8 cellular contexts compared by ENCODE assay signal in genomic region chr16:20806168-20807050, GRCh38. TPM values are rescaled to one million over a fixed set of nuclear protein-coding genes. Genes with fewer than 3 reads are reported as not detected.
DNase-seq lines count a peak whose midpoint lies in the region; TF ChIP-seq lines count a peak whose summit lies in the region.

ERI2 (minus strand) TSS chr16:20806472; CDS start chr16:20806430, 42 bp downstream.
REXO5 (plus strand) TSS chr16:20806527; CDS start chr16:20806954, 427 bp downstream.

- H3K9me3 Mint-ChIP-seq in activated naive CD4-positive, alpha-beta T cell treated with anti-CD3 and anti-CD28 coated beads, Interleukin-2, amount 10 ng/mL, durations not matched to agents 7 days and 5 days: no peaks in the 10 kb centered on the region

- no peaks in the 10 kb centered on the region for H3K27me3 ChIP-seq in suprapubic skin

- CTCF ChIA-PET in HEK293T (lab: Yijun Ruan, JAX): interaction anchor here (0.6 to 1.3 kb wide), 3 partner anchors 268 to 1042 kb away, joined by 3 to 4 read pairs (median 4); no protein-coding TSS in a partner anchor
- CTCF ChIA-PET in activated naive CD4-positive, alpha-beta T cell treated with anti-CD3 and anti-CD28 coated beads, Interleukin-2, amount 10 ng/mL, durations not matched to agents 7 days and 5 days (lab: Charles Lee): interaction anchor here (0.9 to 2.0 kb wide), 8 partner anchors 8 to 68 kb away, joined by 3 to 7 read pairs (median 4); no protein-coding TSS in a partner anchor

- H3K27ac Mint-ChIP-seq in activated naive CD4-positive, alpha-beta T cell treated with anti-CD3 and anti-CD28 coated beads, Interleukin-2, amount 10 ng/mL, durations not matched to agents 7 days and 5 days: peak within 1 kb of the TSS; percentile 89

- H3K36me3 ChIP-seq in SK-N-MC (ENCODE audit: insufficient read depth, low read length): no peaks in the 10 kb centered on the region
- peaks cover 5% of the 10 kb centered on the region for H3K36me3 ChIP-seq in suprapubic skin

- H3K4me3 Mint-ChIP-seq in activated naive CD4-positive, alpha-beta T cell treated with anti-CD3 and anti-CD28 coated beads, Interleukin-2, amount 10 ng/mL, durations not matched to agents 7 days and 5 days: peak within 1 kb of the TSS; percentile 91

- POLR2A ChIA-PET in HEK293T (lab: Yijun Ruan, JAX): interaction anchor here (0.6 to 3.6 kb wide), 25 partner anchors 9 to 899 kb away, joined by 3 to 14 read pairs (median 4); partner anchors contain the start of genes DCUN1D3, LYRM1 and THUMPD1

- H3K27me3 Mint-ChIP-seq in activated naive CD4-positive, alpha-beta T cell treated with anti-CD3 and anti-CD28 coated beads, Interleukin-2, amount 10 ng/mL, durations not matched to agents 7 days and 5 days: no peaks in the 10 kb centered on the region

- H3K9me3 ChIP-seq in SK-N-MC (ENCODE audit: low read depth, low read length): no peaks in the 10 kb centered on the region
- H3K9me3 ChIP-seq in suprapubic skin: no peaks in the 10 kb centered on the region

- peak within 1 kb of the TSS; percentile 94 for H3K9ac ChIP-seq in SK-N-MC (ENCODE audit: insufficient read length)

- peaks cover 18% of the 10 kb centered on the region for H3K36me3 Mint-ChIP-seq in activated naive CD4-positive, alpha-beta T cell treated with anti-CD3 and anti-CD28 coated beads, Interleukin-2, amount 10 ng/mL, durations not matched to agents 7 days and 5 days

- peaks cover 16% of the 10 kb centered on the region for H3K4me1 ChIP-seq in suprapubic skin

- H3K4me1 Mint-ChIP-seq in activated naive CD4-positive, alpha-beta T cell treated with anti-CD3 and anti-CD28 coated beads, Interleukin-2, amount 10 ng/mL, durations not matched to agents 7 days and 5 days: peaks cover 31% of the 10 kb centered on the region

- peak in 1 of 2 donors; percentile 41 for TF ChIP-seq CTCF in suprapubic skin (IDR thresholded peaks at IDR 0.05)

- WGBS in suprapubic skin: under 1% methylated on average over 57 of the region's 74 CpGs

- TF ChIP-seq EP300 in suprapubic skin (IDR thresholded peaks at IDR 0.05): no peak

- DNase-seq in GM04503 (ENCODE audit: low read depth) (peak; percentile 80), HEK293T (ENCODE audit: extremely low spot score) (peak; percentile 91), NAMALWA (ENCODE audit: low spot score) (peak; percentile 82), SK-N-MC (ENCODE audit: low read depth, low spot score) (peak; percentile 40), globus pallidus (ENCODE audit: low spot score) (peak; percentile 83), nucleus accumbens (lab: John Stamatoyannopoulos, UW) (peak in 55 of 56 donors; percentile 22 to 94 (median 80)), suprapubic skin (ENCODE audit: low spot score in 2 of 2) (peak; percentile 94 to 95)
- peak; percentile 86 for DNase-seq in activated naive CD4-positive, alpha-beta T cell treated with anti-CD3 and anti-CD28 coated beads, Interleukin-2, amount 10 ng/mL, durations not matched to agents 7 days and 5 days

- H3K27ac ChIP-seq in SK-N-MC: peak within 1 kb of the TSS; percentile 85
- peak within 1 kb of the TSS; percentile 80 for H3K27ac ChIP-seq in suprapubic skin

- TF ChIP-seq POLR2A in suprapubic skin (IDR thresholded peaks at IDR 0.05): no peak

- H3K4me3 ChIP-seq in SK-N-MC (peak within 1 kb of the TSS; percentile 100), suprapubic skin (peak within 1 kb of the TSS; percentile 60)

TF ChIP-seq in HEK293T, 16 proteins besides CTCF, POLR2A, EP300 and RAD21:
- TF ChIP-seq ZNF384 (IDR thresholded peaks at IDR 0.05) (no peak), HDGF (IDR thresholded peaks at IDR 0.05; ENCODE audit: borderline replicate concordance) (no peak), SP1 (IDR thresholded peaks at IDR 0.05) (no peak), ELF4 (IDR thresholded peaks at IDR 0.05) (peak; percentile 75), L3MBTL2 (conservative IDR thresholded peaks at IDR 0.05) (peak; percentile 63), BHLHE40 (IDR thresholded peaks at IDR 0.05; ENCODE audit: borderline replicate concordance) (no peak), TARDBP (IDR thresholded peaks at IDR 0.05) (no peak), FOXK2 (IDR thresholded peaks at IDR 0.05) (no peak), SUZ12 (IDR thresholded peaks at IDR 0.05) (no peak), LEF1 (IDR thresholded peaks at IDR 0.05; ENCODE audit: borderline replicate concordance) (no peak), ARNT (IDR thresholded peaks at IDR 0.05) (no peak), PKNOX1 (IDR thresholded peaks at IDR 0.05) (peak; percentile 58), NFRKB (IDR thresholded peaks at IDR 0.05) (no peak), FOXM1 (IDR thresholded peaks at IDR 0.05; ENCODE audit: borderline replicate concordance) (no peak), CTBP1 (IDR thresholded peaks at IDR 0.05; ENCODE audit: borderline replicate concordance) (no peak), FOXA1 (IDR thresholded peaks at IDR 0.05) (no peak)
TF ChIP-seq in HEK293T: peak in this region for 3.

RNA-seq across cellular contexts. Expression of gene ERI2, which starts in this region (rescaled TPM):
- total RNA-seq in suprapubic skin: 10 to 100 TPM; 11.0 to 21.8 (median 18.0) TPM

RNA-seq across cellular contexts. Expression of gene REXO5, which starts in this region (rescaled TPM):
- 1 to 10 TPM; 3.5 to 9.1 (median 3.9) TPM for total RNA-seq in suprapubic skin

Comparison
In these comparisons a context has a peak if more than half of its experiments do, and no peak if none do; other contexts are left out.
1. Peak in every context shown above with its lines: DNase-seq, H3K4me3 ChIP-seq and H3K27ac ChIP-seq.
2. DNase-seq: peak in every context shown above with its lines; median percentile 94 in suprapubic skin; 91 in HEK293T; 86 in activated naive CD4-positive, alpha-beta T cell treated with anti-CD3 and anti-CD28 coated beads, Interleukin-2, amount 10 ng/mL, durations not matched to agents 7 days and 5 days; 83 in globus pallidus; 82 in NAMALWA; 80 in GM04503; 80 in nucleus accumbens; 40 in SK-N-MC.